Comparison of ENCODE assay signal across 15 cellular contexts in genomic region chr4:3436048-3436797, GRCh38. TPM values are rescaled to one million over a fixed set of nuclear protein-coding genes. Genes with fewer than 3 reads are reported as not detected.
A peak's percentile ranks its signal among the peaks of the same experiment; 100 is the strongest.
DNase-seq lines count a peak whose midpoint lies in the region; ATAC-seq, FAIRE-seq and TF ChIP-seq lines count a peak whose summit lies in the region.
"Had no signal": no experiment of that assay in that cellular context is flagged by ENCODE, and none has a peak within 500 bp of the region (broad histone marks: within the 10 kb centered on the region; RNA-seq: fewer than 3 reads in every experiment).

No MANE protein-coding gene starts in this region.

- DNase-seq in Right ventricle myocardium inferior (ENCODE audit: missing footprints) (peak; percentile 56), left cardiac atrium (no peak), WERI-Rb-1 (no peak), left colon (no peak), urothelium cell line (ENCODE audit: low spot score) (peak; percentile 21), H54 (ENCODE audit: insufficient read length, low spot score) (no peak), RKO (ENCODE audit: low spot score) (no peak)
- DNase-seq in stimulated activated naive B cell treated with anti-CD40 and anti-IgM and Interleukin-4, amounts not matched to agents 10 μg/mL and 1 μg/mL and 100 μg/mL, for 72 hours: no peak
- DNase-seq: activated CD8-positive, alpha-beta memory T cell treated with anti-CD3 and anti-CD28 coated beads, Interleukin-2, amount 50 U/mL, for 48 hours; activated naive CD8-positive, alpha-beta T cell treated with anti-CD3 and anti-CD28 coated beads for 36 hours; NCI-H187 treated with DMSO at 0.1 percent for 48 hours had no signal

- H3K27me3 ChIP-seq in WERI-Rb-1 (ENCODE audit: insufficient read depth, low read depth, severe bottlenecking): no peaks in the 10 kb centered on the region
- H3K27me3 ChIP-seq: cardiac muscle cell had no signal

- TF ChIP-seq POLR2A in H54 (IDR thresholded peaks at IDR 0.05; ENCODE audit: low read depth, low read length): no peak

- H3K27me3 Mint-ChIP-seq in stimulated activated naive B cell treated with anti-CD40 and anti-IgM and Interleukin-4, amounts not matched to agents 10 μg/mL and 1 μg/mL and 100 μg/mL, for 72 hours: no peaks in the 10 kb centered on the region
- H3K27me3 Mint-ChIP-seq: activated naive CD8-positive, alpha-beta T cell treated with anti-CD3 and anti-CD28 coated beads for 36 hours had no signal

- ATAC-seq in Right ventricle myocardium inferior: no peak
- ATAC-seq in left cardiac atrium: no peak
- ATAC-seq in left colon: peak; percentile 5
- ATAC-seq in stimulated activated naive B cell treated with anti-CD40 and anti-IgM and Interleukin-4, amounts not matched to agents 10 μg/mL and 1 μg/mL and 100 μg/mL, for 72 hours (replicated peaks): no peak

- H3K4me3 Mint-ChIP-seq in stimulated activated naive B cell treated with anti-CD40 and anti-IgM and Interleukin-4, amounts not matched to agents 10 μg/mL and 1 μg/mL and 100 μg/mL, for 72 hours: no peak overlapping the region
- H3K4me3 Mint-ChIP-seq: activated naive CD8-positive, alpha-beta T cell treated with anti-CD3 and anti-CD28 coated beads for 36 hours had no signal

- intact Hi-C loops in Right ventricle myocardium inferior (cut with DNase I) (no loop called here), left cardiac atrium (cut with DNase I) (no loop called here), left colon (cut with DNase I, micrococcal nuclease) (no loop called here)

- peaks cover 6% of the 10 kb centered on the region for H3K36me3 ChIP-seq in WERI-Rb-1
- H3K36me3 ChIP-seq: cardiac muscle cell had no signal

- FAIRE-seq in urothelium cell line (lab: Jason Lieb, UNC) (no peak), H54 (lab: Jason Lieb, UNC) (no peak)
- FAIRE-seq: islet of Langerhans had no signal

- no peaks in the 10 kb centered on the region for H3K9me3 Mint-ChIP-seq in stimulated activated naive B cell treated with anti-CD40 and anti-IgM and Interleukin-4, amounts not matched to agents 10 μg/mL and 1 μg/mL and 100 μg/mL, for 72 hours
- H3K9me3 Mint-ChIP-seq: activated naive CD8-positive, alpha-beta T cell treated with anti-CD3 and anti-CD28 coated beads for 36 hours had no signal

- no peaks in the 10 kb centered on the region for H3K4me1 Mint-ChIP-seq in stimulated activated naive B cell treated with anti-CD40 and anti-IgM and Interleukin-4, amounts not matched to agents 10 μg/mL and 1 μg/mL and 100 μg/mL, for 72 hours
- H3K4me1 Mint-ChIP-seq: activated naive CD8-positive, alpha-beta T cell treated with anti-CD3 and anti-CD28 coated beads for 36 hours had no signal

- H3K9me3 ChIP-seq in WERI-Rb-1 (ENCODE audit: severe bottlenecking): no peaks in the 10 kb centered on the region

- H3K4me3 ChIP-seq in WERI-Rb-1 (ENCODE audit: low read depth, low read length): no peak overlapping the region
- H3K4me3 ChIP-seq: cardiac muscle cell had no signal

- H3K27ac ChIP-seq in WERI-Rb-1: peak overlapping the region; percentile 26; the same call in 1 of the 2 replicates
- H3K27ac ChIP-seq: cardiac muscle cell, parathyroid adenoma had no signal

- no peak overlapping the region for H3K27ac Mint-ChIP-seq in stimulated activated naive B cell treated with anti-CD40 and anti-IgM and Interleukin-4, amounts not matched to agents 10 μg/mL and 1 μg/mL and 100 μg/mL, for 72 hours
- H3K27ac Mint-ChIP-seq: activated naive CD8-positive, alpha-beta T cell treated with anti-CD3 and anti-CD28 coated beads for 36 hours had no signal

- no peak for TF ChIP-seq CTCF in WERI-Rb-1 (IDR thresholded peaks at IDR 0.05; ENCODE audit: low read depth, low read length)

- H3K36me3 Mint-ChIP-seq in stimulated activated naive B cell treated with anti-CD40 and anti-IgM and Interleukin-4, amounts not matched to agents 10 μg/mL and 1 μg/mL and 100 μg/mL, for 72 hours: no peaks in the 10 kb centered on the region
- H3K36me3 Mint-ChIP-seq: activated naive CD8-positive, alpha-beta T cell treated with anti-CD3 and anti-CD28 coated beads for 36 hours had no signal

RNA-seq across cellular contexts. Expression of gene HGFAC, which starts 5.5 kb away (rescaled TPM):
- total RNA-seq in Right ventricle myocardium inferior (1.5 TPM), left cardiac atrium (under 1 TPM; 0.34 to 0.38 TPM), left colon (not detected)
- total RNA-seq: activated naive CD8-positive, alpha-beta T cell treated with anti-CD3 and anti-CD28 coated beads for 36 hours; subcutaneous adipose tissue had no signal

RNA-seq across cellular contexts. Expression of gene DOK7, which starts 26.9 kb away (rescaled TPM):
- 35.5 TPM for total RNA-seq in Right ventricle myocardium inferior
- 10 to 100 TPM; 21.5 to 38.2 TPM for total RNA-seq in left cardiac atrium
- total RNA-seq in left colon: under 1 TPM; 0.24 to 0.70 TPM
- total RNA-seq: activated naive CD8-positive, alpha-beta T cell treated with anti-CD3 and anti-CD28 coated beads for 36 hours; subcutaneous adipose tissue had no signal

Comparison
In these comparisons a context has a peak if more than half of its experiments do, and no peak if none do; other contexts are left out.
1. DNase-seq: peak in Right ventricle myocardium inferior (single experiment) and urothelium cell line (single experiment); none in left cardiac atrium (single experiment), WERI-Rb-1 (single experiment), left colon (0 of 2), H54 (single experiment), RKO (single experiment) and stimulated activated naive B cell treated with anti-CD40 and anti-IgM and Interleukin-4, amounts not matched to agents 10 μg/mL and 1 μg/mL and 100 μg/mL, for 72 hours (single experiment).
2. RNA of gene DOK7, which starts 26.9 kb away (total RNA-seq): 21.5 to 38.2 TPM in left cardiac atrium and 35.5 TPM in Right ventricle myocardium inferior (single experiment); 0.24 to 0.70 TPM in left colon; every median in the first group is over 10 times any median in the second.